In the genomic region with DNA sequence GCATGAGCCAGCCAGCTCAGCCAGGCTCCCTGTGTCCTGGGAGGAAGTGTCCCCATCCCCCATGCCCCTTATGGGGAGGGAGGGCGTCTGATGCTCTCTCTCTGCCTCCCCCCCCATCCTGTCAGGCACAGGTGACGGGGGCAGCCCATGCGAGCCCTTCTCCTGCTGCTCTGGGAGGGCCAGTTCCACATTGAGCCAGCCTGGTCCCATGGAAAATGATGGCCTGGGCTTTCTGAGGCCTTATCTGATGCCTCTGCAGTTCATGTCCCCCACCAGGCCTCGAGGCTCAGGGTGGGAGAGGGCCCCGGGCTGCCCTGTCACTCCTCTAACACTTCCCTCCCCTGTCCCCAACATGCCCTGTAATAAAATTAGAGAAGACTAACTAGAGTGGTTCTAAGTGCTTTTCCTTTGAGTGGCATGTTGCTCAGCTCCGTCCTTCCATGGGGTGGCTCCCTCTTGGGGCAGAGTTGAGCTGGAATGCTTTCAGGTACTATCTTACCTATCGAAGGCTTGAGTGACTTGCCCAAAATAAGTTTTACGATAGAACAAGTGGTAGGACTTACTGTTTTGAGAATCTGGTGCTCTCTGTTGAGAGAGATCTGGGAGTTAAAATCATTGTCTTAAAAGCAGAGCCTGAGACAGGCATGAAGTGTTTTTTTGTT, we compare ENCODE assay signal across 9 cellular contexts. TPM values are rescaled to one million over a fixed set of nuclear protein-coding genes. Genes with fewer than 3 reads are reported as not detected.
A peak's percentile ranks its signal among the peaks of the same experiment; 100 is the strongest.
DNase-seq lines count a peak whose midpoint lies in the region; ATAC-seq and TF ChIP-seq lines count a peak whose summit lies in the region.
"Had no signal": no experiment of that assay in that cellular context is flagged by ENCODE, and none has a peak within 500 bp of the region (broad histone marks: within the 10 kb centered on the region; RNA-seq: fewer than 3 reads in every experiment).

No MANE protein-coding gene starts in this region.

- TF ChIP-seq CTCF in RWPE2 (IDR thresholded peaks at IDR 0.05; ENCODE audit: poor library complexity, severe bottlenecking) (peak; percentile 37), glutamatergic neuron (IDR thresholded peaks at IDR 0.05; ENCODE audit: partially characterized antibody, unreplicated experiment) (no peak)

- H3K4me3 ChIP-seq in RWPE2 (ENCODE audit: severe bottlenecking), result no peak overlapping the region

- H3K9me3 ChIP-seq in RWPE2 (ENCODE audit: severe bottlenecking), result no peaks in the 10 kb centered on the region

- no peaks in the 10 kb centered on the region for H3K4me1 ChIP-seq in RWPE2 (ENCODE audit: insufficient read depth, poor library complexity, severe bottlenecking)

- no peaks in the 10 kb centered on the region for H3K27me3 ChIP-seq in RWPE2 (ENCODE audit: insufficient read depth, poor library complexity, severe bottlenecking)

- no peak for DNase-seq in activated CD8-positive, alpha-beta memory T cell treated with anti-CD3 and anti-CD28 coated beads, Interleukin-2, amount 10 ng/mL, durations not matched to agents 7 days and 5 days
- DNase-seq in activated CD8-positive, alpha-beta memory T cell treated with anti-CD3 and anti-CD28 coated beads, Interleukin-2, amount 50 U/mL, for 4 hours, result no peak
- DNase-seq in RWPE2 (ENCODE audit: low spot score) (no peak), glutamatergic neuron (no peak)
- DNase-seq in stimulated activated naive B cell treated with anti-CD40 and anti-IgM and Interleukin-4, amounts not matched to agents 10 μg/mL and 1 μg/mL and 100 μg/mL, for 72 hours, result no peak
- DNase-seq: NCI-H345 had no signal

- 0 out of 2 replicates have a peak, but pooled peaks cover 2% of the 10 kb centered on the region for H3K36me3 ChIP-seq in RWPE2 (ENCODE audit: low read depth)

- H3K9me3 Mint-ChIP-seq in activated CD8-positive, alpha-beta memory T cell treated with anti-CD3 and anti-CD28 coated beads, Interleukin-2, amount 10 ng/mL, durations not matched to agents 7 days and 5 days (ENCODE audit: low read depth), result no peaks in the 10 kb centered on the region
- H3K9me3 Mint-ChIP-seq in glutamatergic neuron (ENCODE audit: unreplicated experiment), result peaks cover 18% of the 10 kb centered on the region
- H3K9me3 Mint-ChIP-seq in stimulated activated naive B cell treated with anti-CD40 and anti-IgM and Interleukin-4, amounts not matched to agents 10 μg/mL and 1 μg/mL and 100 μg/mL, for 72 hours, result no peaks in the 10 kb centered on the region

- H3K27ac ChIP-seq in RWPE2 (ENCODE audit: poor library complexity, severe bottlenecking), result peak overlapping the region; percentile 58

- peaks cover 26% of the 10 kb centered on the region for H3K4me1 Mint-ChIP-seq in activated CD8-positive, alpha-beta memory T cell treated with anti-CD3 and anti-CD28 coated beads, Interleukin-2, amount 10 ng/mL, durations not matched to agents 7 days and 5 days
- peaks cover 30% of the 10 kb centered on the region for H3K4me1 Mint-ChIP-seq in glutamatergic neuron (ENCODE audit: low read depth, unreplicated experiment)
- peaks cover 21 to 31% of the 10 kb centered on the region in 2 donors for H3K4me1 Mint-ChIP-seq in stimulated activated naive B cell treated with anti-CD40 and anti-IgM and Interleukin-4, amounts not matched to agents 10 μg/mL and 1 μg/mL and 100 μg/mL, for 72 hours

- peak overlapping the region; percentile 26 for H3K4me3 Mint-ChIP-seq in activated CD8-positive, alpha-beta memory T cell treated with anti-CD3 and anti-CD28 coated beads, Interleukin-2, amount 10 ng/mL, durations not matched to agents 7 days and 5 days
- peak overlapping the region; percentile 100 for H3K4me3 Mint-ChIP-seq in glutamatergic neuron (ENCODE audit: unreplicated experiment)
- peak overlapping the region; percentile 47 to 97 for H3K4me3 Mint-ChIP-seq in stimulated activated naive B cell treated with anti-CD40 and anti-IgM and Interleukin-4, amounts not matched to agents 10 μg/mL and 1 μg/mL and 100 μg/mL, for 72 hours

- H3K27me3 Mint-ChIP-seq in activated CD8-positive, alpha-beta memory T cell treated with anti-CD3 and anti-CD28 coated beads, Interleukin-2, amount 10 ng/mL, durations not matched to agents 7 days and 5 days, result no peaks in the 10 kb centered on the region
- H3K27me3 Mint-ChIP-seq in glutamatergic neuron (ENCODE audit: unreplicated experiment), result peaks cover 10% of the 10 kb centered on the region
- no peaks in the 10 kb centered on the region for H3K27me3 Mint-ChIP-seq in stimulated activated naive B cell treated with anti-CD40 and anti-IgM and Interleukin-4, amounts not matched to agents 10 μg/mL and 1 μg/mL and 100 μg/mL, for 72 hours

- CTCF ChIA-PET in activated CD8-positive, alpha-beta memory T cell treated with anti-CD3 and anti-CD28 coated beads, Interleukin-2, amount 10 ng/mL, durations not matched to agents 7 days and 5 days (lab: Charles Lee), result interaction anchor here (0.6 to 1.4 kb wide), 2 partner anchors 11 to 21 kb away, joined by 3 read pairs; no protein-coding TSS in a partner anchor

- H3K27ac Mint-ChIP-seq in activated CD8-positive, alpha-beta memory T cell treated with anti-CD3 and anti-CD28 coated beads, Interleukin-2, amount 10 ng/mL, durations not matched to agents 7 days and 5 days, result no peak overlapping the region
- H3K27ac Mint-ChIP-seq in glutamatergic neuron (ENCODE audit: unreplicated experiment), result peak overlapping the region; percentile 93
- H3K27ac Mint-ChIP-seq in stimulated activated naive B cell treated with anti-CD40 and anti-IgM and Interleukin-4, amounts not matched to agents 10 μg/mL and 1 μg/mL and 100 μg/mL, for 72 hours, result no peak overlapping the region

- no peak for ATAC-seq in activated CD8-positive, alpha-beta memory T cell treated with anti-CD3 and anti-CD28 coated beads, Interleukin-2, amount 10 ng/mL, durations not matched to agents 7 days and 5 days
- ATAC-seq in RWPE2 (ENCODE audit: low read depth) (no peak), HG02970 (IDR thresholded peaks at IDR 0.05; ENCODE audit: low FRiP score, unreplicated experiment) (no peak), HG03139 (IDR thresholded peaks at IDR 0.05; ENCODE audit: unreplicated experiment) (no peak), GM19324 (IDR thresholded peaks at IDR 0.05; ENCODE audit: low FRiP score, unreplicated experiment) (no peak)
- no peak for ATAC-seq in stimulated activated naive B cell treated with anti-CD40 and anti-IgM and Interleukin-4, amounts not matched to agents 10 μg/mL and 1 μg/mL and 100 μg/mL, for 72 hours (replicated peaks)

- H3K36me3 Mint-ChIP-seq in activated CD8-positive, alpha-beta memory T cell treated with anti-CD3 and anti-CD28 coated beads, Interleukin-2, amount 10 ng/mL, durations not matched to agents 7 days and 5 days, result peaks cover 3% of the 10 kb centered on the region
- no peaks in the 10 kb centered on the region for H3K36me3 Mint-ChIP-seq in glutamatergic neuron (ENCODE audit: unreplicated experiment)
- H3K36me3 Mint-ChIP-seq in stimulated activated naive B cell treated with anti-CD40 and anti-IgM and Interleukin-4, amounts not matched to agents 10 μg/mL and 1 μg/mL and 100 μg/mL, for 72 hours, result peaks cover 9 to 11% of the 10 kb centered on the region in 2 donors

RNA-seq across cellular contexts. Expression of a gene that starts 1.8 kb away (rescaled TPM):
- 10 to 100 TPM; 28.9 to 31.2 TPM for total RNA-seq in activated CD8-positive, alpha-beta memory T cell treated with anti-CD3 and anti-CD28 coated beads, Interleukin-2, amount 10 ng/mL, durations not matched to agents 7 days and 5 days
- total RNA-seq in glutamatergic neuron (ENCODE audit: unreplicated experiment), result 70.4 TPM

RNA-seq across cellular contexts. Expression of a gene that starts 18.0 kb away (rescaled TPM):
- total RNA-seq in activated CD8-positive, alpha-beta memory T cell treated with anti-CD3 and anti-CD28 coated beads, Interleukin-2, amount 10 ng/mL, durations not matched to agents 7 days and 5 days, result 1 to 10 TPM; 2.7 to 2.9 TPM
- 79.8 TPM for total RNA-seq in glutamatergic neuron (ENCODE audit: unreplicated experiment)

RNA-seq across cellular contexts. Expression of a gene that starts 41.3 kb away (rescaled TPM):
- 1 to 10 TPM; 8.1 to 9.8 TPM for total RNA-seq in activated CD8-positive, alpha-beta memory T cell treated with anti-CD3 and anti-CD28 coated beads, Interleukin-2, amount 10 ng/mL, durations not matched to agents 7 days and 5 days
- 1.3 TPM for total RNA-seq in glutamatergic neuron (ENCODE audit: unreplicated experiment)

RNA-seq across cellular contexts. Expression of a gene that starts 57.5 kb away (rescaled TPM):
- total RNA-seq in activated CD8-positive, alpha-beta memory T cell treated with anti-CD3 and anti-CD28 coated beads, Interleukin-2, amount 10 ng/mL, durations not matched to agents 7 days and 5 days, result 1 to 10 TPM; 2.2 to 5.0 TPM
- total RNA-seq in glutamatergic neuron (ENCODE audit: unreplicated experiment), result 6.4 TPM

Comparison
In these comparisons a context has a peak if more than half of its experiments do, and no peak if none do; other contexts are left out.
1. H3K4me3 Mint-ChIP-seq: peak in every context shown above with its lines; median percentile 100 in glutamatergic neuron; 72 in stimulated activated naive B cell treated with anti-CD40 and anti-IgM and Interleukin-4, amounts not matched to agents 10 μg/mL and 1 μg/mL and 100 μg/mL, for 72 hours; 26 in activated CD8-positive, alpha-beta memory T cell treated with anti-CD3 and anti-CD28 coated beads, Interleukin-2, amount 10 ng/mL, durations not matched to agents 7 days and 5 days.
2. RNA of a gene that starts 18.0 kb away (total RNA-seq): 79.8 TPM in glutamatergic neuron (single experiment); 2.7 to 2.9 TPM in activated CD8-positive, alpha-beta memory T cell treated with anti-CD3 and anti-CD28 coated beads, Interleukin-2, amount 10 ng/mL, durations not matched to agents 7 days and 5 days; every median in the first group is over 10 times any median in the second.